Comparison of ENCODE assay signal across 14 cellular contexts in the genomic region with DNA sequence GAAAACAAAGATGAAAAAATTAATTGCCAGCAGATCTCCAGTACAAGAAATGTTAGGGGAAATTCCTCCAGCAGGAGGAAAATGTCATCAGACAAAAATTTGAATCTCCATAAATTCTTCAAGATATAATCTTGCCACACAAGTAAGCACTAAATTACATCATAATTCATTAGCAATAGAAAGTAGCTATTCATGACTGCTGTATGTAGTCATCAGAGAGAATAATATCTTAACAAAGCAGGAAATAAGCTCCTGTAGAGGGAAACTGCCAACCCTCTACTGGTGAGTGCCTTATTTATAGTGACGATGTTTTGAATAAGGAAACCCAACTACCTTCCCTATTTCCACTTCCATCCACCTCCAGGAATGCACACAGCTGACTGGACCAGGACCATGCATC. TPM values are rescaled to one million over a fixed set of nuclear protein-coding genes. Genes with fewer than 3 reads are reported as not detected.
DNase-seq lines count a peak whose midpoint lies in the region; TF ChIP-seq lines count a peak whose summit lies in the region.
"Had no signal": no experiment of that assay in that cellular context is flagged by ENCODE, and none has a peak within 500 bp of the region (broad histone marks: within the 10 kb centered on the region; RNA-seq: fewer than 3 reads in every experiment).

No MANE protein-coding gene starts in this region.

- BruUV-seq in Caco-2 (replicated peaks; lab: Mats Ljungman, UMichigan): no TSS peak

- CTCF ChIA-PET in Caco-2 (lab: Charles Lee): no interaction called here

- H3K4me3 ChIP-seq in Caco-2 (ENCODE audit: low read depth, low read length) (no peak overlapping the region), NB4 (ENCODE audit: low read depth, low read length) (no peak overlapping the region), choroid plexus epithelial cell (ENCODE audit: low read depth, low read length) (no peak overlapping the region)
- H3K4me3 ChIP-seq: coronary artery, heart left ventricle had no signal

- no peaks in the 10 kb centered on the region for H3K36me3 ChIP-seq in Caco-2 (ENCODE audit: control insufficient read depth, insufficient read depth, low read length)
- H3K36me3 ChIP-seq: heart left ventricle had no signal

- no peaks in the 10 kb centered on the region for H3K27me3 ChIP-seq in Caco-2 (replicated peaks; ENCODE audit: control insufficient read depth, insufficient read depth, low read length)
- H3K27me3 ChIP-seq: heart left ventricle had no signal

- peaks cover 71% of the 10 kb centered on the region for H3K9me3 Mint-ChIP-seq in Caco-2 (ENCODE audit: unreplicated experiment)
- H3K9me3 Mint-ChIP-seq in mesothelial cell of epicardium: peaks cover 35% of the 10 kb centered on the region
- H3K9me3 Mint-ChIP-seq: activated B cell treated with CpG ODN at 0.5 μM for 24 hours had no signal

- peaks cover 45% of the 10 kb centered on the region for H3K4me1 Mint-ChIP-seq in Caco-2 (ENCODE audit: low read depth, unreplicated experiment)
- H3K4me1 Mint-ChIP-seq in mesothelial cell of epicardium: peaks cover 32% of the 10 kb centered on the region
- H3K4me1 Mint-ChIP-seq: activated B cell treated with CpG ODN at 0.5 μM for 24 hours had no signal

- H3K27ac Mint-ChIP-seq in Caco-2 (ENCODE audit: unreplicated experiment): peak overlapping the region; percentile 11
- peak overlapping the region; percentile 80 for H3K27ac Mint-ChIP-seq in mesothelial cell of epicardium
- H3K27ac Mint-ChIP-seq: activated B cell treated with CpG ODN at 0.5 μM for 24 hours, progenitor cell of endocrine pancreas had no signal

- no peak for DNase-seq in Caco-2
- DNase-seq in NB4 (ENCODE audit: low read depth): peak; percentile 45
- peak; percentile 74 for DNase-seq in choroid plexus epithelial cell (ENCODE audit: low read depth)
- DNase-seq in mesothelial cell of epicardium (ENCODE audit: low spot score in 2 of 2, unreplicated experiment in 2 of 2): no peak
- DNase-seq in ACHN: no peak
- no peak for DNase-seq in NCI-H82 (lab: John Stamatoyannopoulos, UW)
- no peak for DNase-seq in stimulated activated CD4-positive, alpha-beta T cell treated with anti-CD3 and anti-CD28 coated beads, Interleukin-15, amount 100 ng/mL, for 24 hours
- no peak for DNase-seq in NCI-H345 treated with DMSO at 0.1 percent for 48 hours (lab: John Stamatoyannopoulos, UW; ENCODE audit: unreplicated experiment)
- DNase-seq: activated B cell treated with CpG ODN at 0.5 μM for 24 hours, heart left ventricle, NCI-H524, SHP77 treated with DMSO at 0.1 percent for 48 hours had no signal

- intact Hi-C loops in Caco-2 (cut with micrococcal nuclease; ENCODE audit: unreplicated experiment): no loop called here

- H3K36me3 Mint-ChIP-seq in Caco-2 (ENCODE audit: insufficient read depth, unreplicated experiment): peaks cover 12% of the 10 kb centered on the region
- H3K36me3 Mint-ChIP-seq in mesothelial cell of epicardium: peaks cover 2% of the 10 kb centered on the region

- POLR2A ChIA-PET in Caco-2 (lab: Charles Lee): no interaction called here

- H3K4me3 Mint-ChIP-seq in Caco-2 (ENCODE audit: unreplicated experiment) (no peak overlapping the region), mesothelial cell of epicardium (no peak overlapping the region)
- H3K4me3 Mint-ChIP-seq: activated B cell treated with CpG ODN at 0.5 μM for 24 hours had no signal

- TF ChIP-seq CTCF in Caco-2 (IDR thresholded peaks at IDR 0.05; ENCODE audit: insufficient read depth in 1 of 2, low read depth in 1 of 2, low read length in 1 of 2, severe bottlenecking in 1 of 2, unreplicated experiment in 1 of 2): no peak
- no peak for TF ChIP-seq CTCF in NB4 (IDR thresholded peaks at IDR 0.05; ENCODE audit: low read depth, low read length)
- no peak for TF ChIP-seq CTCF in choroid plexus epithelial cell (conservative IDR thresholded peaks at IDR 0.05; ENCODE audit: low read depth, low read length)
- no peak for TF ChIP-seq CTCF in mesothelial cell of epicardium (IDR thresholded peaks at IDR 0.05; ENCODE audit: unreplicated experiment)

- TF ChIP-seq POLR2A in NB4 (IDR thresholded peaks at IDR 0.05; ENCODE audit: extremely low read depth, insufficient read length): no peak

- peaks cover 52% of the 10 kb centered on the region for H3K4me1 ChIP-seq in Caco-2
- H3K4me1 ChIP-seq: heart left ventricle had no signal

- H3K9me3 ChIP-seq in Caco-2: peaks cover 23% of the 10 kb centered on the region

- no peaks in the 10 kb centered on the region for H3K27me3 Mint-ChIP-seq in Caco-2 (ENCODE audit: insufficient read depth, unreplicated experiment)
- no peaks in the 10 kb centered on the region for H3K27me3 Mint-ChIP-seq in mesothelial cell of epicardium (ENCODE audit: low read depth)
- H3K27me3 Mint-ChIP-seq: progenitor cell of endocrine pancreas had no signal

- in situ Hi-C loops in ACHN (cut with HindIII; ENCODE audit: low pct_ligation_motif_present, low pct_unique_long_range_greater_than_20kb, low sequenced_read_pairs): no loop called here

RNA-seq across cellular contexts. Expression of gene SLC27A2, which starts 15.8 kb away (rescaled TPM):
- 31.2 and 36.1 TPM in 2 replicates for total RNA-seq in Caco-2 (2022)
- total RNA-seq in mesothelial cell of epicardium: 2.7 to 3.2 TPM (median 3.1 TPM) in 3 replicates

RNA-seq across cellular contexts. Expression of gene ATP8B4, which starts 47.2 kb away (rescaled TPM):
- total RNA-seq in Caco-2 (2022): 0.57 and 1.3 TPM in 2 replicates
- total RNA-seq in mesothelial cell of epicardium: 1.4 to 2.1 TPM (median 1.8 TPM) in 3 replicates

Comparison
In these comparisons a context has a peak if more than half of its experiments do, and no peak if none do; other contexts are left out.
1. DNase-seq: peak in NB4 (single experiment) and choroid plexus epithelial cell (single experiment); none in Caco-2 (0 of 2), mesothelial cell of epicardium (0 of 2), ACHN (single experiment), NCI-H82 (single experiment), stimulated activated CD4-positive, alpha-beta T cell treated with anti-CD3 and anti-CD28 coated beads, Interleukin-15, amount 100 ng/mL, for 24 hours (single experiment) and NCI-H345 treated with DMSO at 0.1 percent for 48 hours (single experiment).